In the genomic region with DNA sequence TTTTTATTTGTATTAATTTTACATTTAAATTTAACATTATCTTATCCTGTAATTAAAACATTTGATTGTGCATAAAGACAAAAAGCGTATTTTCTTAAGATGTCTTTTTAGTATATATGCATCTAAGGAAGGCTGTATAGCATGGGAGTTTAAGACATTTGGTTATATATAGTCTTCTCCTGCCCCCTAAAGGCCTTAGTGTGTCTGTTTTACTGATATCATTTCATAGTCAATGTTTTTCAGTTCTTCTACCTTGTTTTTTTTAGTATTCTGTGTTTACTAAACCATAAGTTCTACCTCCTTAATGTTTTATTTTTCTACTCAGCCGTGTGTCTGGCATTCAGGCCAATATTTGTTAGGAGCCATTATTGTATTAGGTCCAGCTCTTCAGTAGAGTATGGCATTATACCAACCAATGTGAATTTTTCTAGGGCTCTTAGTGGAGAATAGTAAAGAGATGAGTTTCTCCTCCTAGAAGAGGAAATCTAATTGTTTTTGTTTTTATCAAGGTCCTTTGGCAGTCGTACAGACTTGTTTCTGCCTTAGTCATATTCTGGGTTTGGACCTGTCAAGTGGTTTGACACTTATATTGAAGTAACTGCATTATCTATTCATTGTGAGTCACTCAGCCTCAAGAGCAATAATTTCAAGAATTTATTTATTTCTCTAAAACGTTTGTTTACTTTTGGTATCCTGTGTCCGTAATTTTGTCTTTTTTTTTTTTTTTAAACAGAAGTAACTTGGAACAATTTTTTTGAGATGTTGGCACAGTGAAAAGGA, we compare ENCODE assay signal across 8 cellular contexts.
DNase-seq lines count a peak whose midpoint lies in the region; ATAC-seq and TF ChIP-seq lines count a peak whose summit lies in the region.

No MANE protein-coding gene starts in this region.

- no peak for TF ChIP-seq POLR2A in spleen (IDR thresholded peaks at IDR 0.05)

- no peak overlapping the region for H3K9ac ChIP-seq in SK-N-SH

- peaks cover 39% of the 10 kb centered on the region for H3F3A ChIP-seq in SK-N-SH (replicated peaks; ENCODE audit: insufficient read depth)

- H3K27ac ChIP-seq in SK-N-SH (ENCODE audit: low read depth in 2 of 2, low read length in 1 of 2) (peak overlapping the region; percentile 43 to 72), spleen (no peak overlapping the region)

- ATAC-seq in GM19395 (IDR thresholded peaks at IDR 0.05; ENCODE audit: unreplicated experiment), result peak; percentile 73

- peak; percentile 38 to 78; a peak in 2 of 4 replicates for TF ChIP-seq EP300 in SK-N-SH (IDR thresholded peaks at IDR 0.05; ENCODE audit: borderline replicate concordance in 1 of 2, low read depth in 1 of 2, low read length in 1 of 2)

- H3K27ac Mint-ChIP-seq in Caco-2 (ENCODE audit: unreplicated experiment), result no peak overlapping the region
- H3K27ac Mint-ChIP-seq in activated naive CD4-positive, alpha-beta T cell treated with anti-CD3 and anti-CD28 coated beads, Interleukin-2, amount 10 ng/mL, durations not matched to agents 7 days and 5 days, result no peak overlapping the region

- no peak overlapping the region for H3K4me3 ChIP-seq in Caco-2 (ENCODE audit: low read depth, low read length)
- H3K4me3 ChIP-seq in SK-N-SH (ENCODE audit: low read depth in 2 of 2, low read length in 1 of 2), result no peak overlapping the region; a peak in 1 of 4 replicates
- no peak overlapping the region for H3K4me3 ChIP-seq in spleen

- intact Hi-C loops in Caco-2 (cut with micrococcal nuclease; ENCODE audit: unreplicated experiment) (loop anchor here (1.0 to 2.0 kb wide), 3 partner anchors 46 to 168 kb away; partner anchors contain the start of genes KIAA0825 and SLF1), spleen (cut with DNase I; ENCODE audit: low total_unique reads) (loop anchor here (10.0 kb wide), 1 partner anchor 168 kb away; no protein-coding TSS in a partner anchor)

- no peaks in the 10 kb centered on the region for H3K27me3 Mint-ChIP-seq in Caco-2 (ENCODE audit: insufficient read depth, unreplicated experiment)
- no peaks in the 10 kb centered on the region for H3K27me3 Mint-ChIP-seq in activated naive CD4-positive, alpha-beta T cell treated with anti-CD3 and anti-CD28 coated beads, Interleukin-2, amount 10 ng/mL, durations not matched to agents 7 days and 5 days

- H3K9me3 ChIP-seq in Caco-2 (no peaks in the 10 kb centered on the region), SK-N-SH (no peaks in the 10 kb centered on the region), spleen (no peaks in the 10 kb centered on the region)

- POLR2A ChIA-PET in Caco-2 (lab: Charles Lee), result no interaction called here
- POLR2A ChIA-PET in SK-N-SH (lab: Yijun Ruan, JAX), result no interaction called here

- TF ChIP-seq CTCF in Caco-2 (IDR thresholded peaks at IDR 0.05; ENCODE audit: insufficient read depth in 1 of 2, low read depth in 1 of 2, low read length in 1 of 2, severe bottlenecking in 1 of 2, unreplicated experiment in 1 of 2), result peak; percentile 38 to 49
- TF ChIP-seq CTCF in SK-N-SH (IDR thresholded peaks at IDR 0.05), result peak; percentile 72
- peak in 8 of 11 experiments; percentile 27 to 58 (median 44) for TF ChIP-seq CTCF in spleen (IDR thresholded peaks at IDR 0.05 in 8 of 11, conservative IDR thresholded peaks at IDR 0.05 in 3 of 11)

- 20% methylated on average over 5 of the region's 5 CpGs for whole genome bisulfite sequencing in SK-N-SH (ENCODE audit: low lambda C conversion rate)
- 54 to 75% (median 66%) methylated on average over 5 of the region's 5 CpGs for WGBS in spleen, 5 donors

- in situ Hi-C loops in KBM-7 (cut with MboI; ENCODE audit: low pct_unique_long_range_greater_than_20kb, low sequenced_read_pairs), result no loop called here

- H3K9me2 ChIP-seq in SK-N-SH, result no peaks in the 10 kb centered on the region

- no TSS peak for BruUV-seq in Caco-2 (replicated peaks; lab: Mats Ljungman, UMichigan)

- peak overlapping the region; percentile 59; the same call in 1 of the 2 replicates for H3K4me2 ChIP-seq in SK-N-SH

- no peaks in the 10 kb centered on the region for H3K79me2 ChIP-seq in SK-N-SH (ENCODE audit: insufficient read depth)

- no peaks in the 10 kb centered on the region for H3K4me1 Mint-ChIP-seq in Caco-2 (ENCODE audit: low read depth, unreplicated experiment)
- no peaks in the 10 kb centered on the region for H3K4me1 Mint-ChIP-seq in activated naive CD4-positive, alpha-beta T cell treated with anti-CD3 and anti-CD28 coated beads, Interleukin-2, amount 10 ng/mL, durations not matched to agents 7 days and 5 days

- H3K36me3 Mint-ChIP-seq in Caco-2 (ENCODE audit: insufficient read depth, unreplicated experiment), result peaks cover 5% of the 10 kb centered on the region
- peaks cover 14% of the 10 kb centered on the region for H3K36me3 Mint-ChIP-seq in activated naive CD4-positive, alpha-beta T cell treated with anti-CD3 and anti-CD28 coated beads, Interleukin-2, amount 10 ng/mL, durations not matched to agents 7 days and 5 days

- H3K4me1 ChIP-seq in Caco-2, result no peaks in the 10 kb centered on the region
- peaks cover 11 to 18% of the 10 kb centered on the region in 2 experiments for H3K4me1 ChIP-seq in SK-N-SH (ENCODE audit: control insufficient read depth in 1 of 2, insufficient read depth in 2 of 2, low read depth in 1 of 2, low read length in 1 of 2)
- H3K4me1 ChIP-seq in spleen, result peaks cover 0 to 17% (median 5%) of the 10 kb centered on the region in 6 donors

- no peaks in the 10 kb centered on the region for H3K27me3 ChIP-seq in Caco-2 (replicated peaks; ENCODE audit: control insufficient read depth, insufficient read depth, low read length)
- H3K27me3 ChIP-seq in SK-N-SH (ENCODE audit: insufficient read depth), result no peaks in the 10 kb centered on the region
- H3K27me3 ChIP-seq in spleen (replicated peaks in 1 of 7), result no peaks in the 10 kb centered on the region

- no peak overlapping the region for H3K4me3 Mint-ChIP-seq in Caco-2 (ENCODE audit: unreplicated experiment)
- no peak overlapping the region for H3K4me3 Mint-ChIP-seq in activated naive CD4-positive, alpha-beta T cell treated with anti-CD3 and anti-CD28 coated beads, Interleukin-2, amount 10 ng/mL, durations not matched to agents 7 days and 5 days

- H3K36me3 ChIP-seq in Caco-2 (ENCODE audit: control insufficient read depth, insufficient read depth, low read length), result no peaks in the 10 kb centered on the region; the same call in none of the 2 replicates
- peaks cover 19 to 31% of the 10 kb centered on the region in 2 experiments for H3K36me3 ChIP-seq in SK-N-SH (replicated peaks in 1 of 2; ENCODE audit: control insufficient read depth in 1 of 2, insufficient read depth in 2 of 2, low read length in 1 of 2)
- H3K36me3 ChIP-seq in spleen, result peaks cover 0 to 70% (median 13%) of the 10 kb centered on the region in 6 donors

- no peaks in the 10 kb centered on the region for H4K20me1 ChIP-seq in SK-N-SH (ENCODE audit: insufficient read depth)

- H2AFZ ChIP-seq in SK-N-SH (ENCODE audit: low read depth), result no peak overlapping the region

- CTCF ChIA-PET in Caco-2 (lab: Charles Lee) (interaction anchor here (1.4 kb wide), 1 partner anchor 168 kb away, joined by 7 read pairs; no protein-coding TSS in a partner anchor), SK-N-SH (lab: Yijun Ruan, JAX) (interaction anchor here (0.8 to 3.2 kb wide), 23 partner anchors 10 to 1124 kb away, joined by 3 to 15 read pairs (median 4); partner anchors contain the start of genes KIAA0825 and SLF1)
- CTCF ChIA-PET in activated naive CD4-positive, alpha-beta T cell treated with anti-CD3 and anti-CD28 coated beads, Interleukin-2, amount 10 ng/mL, durations not matched to agents 7 days and 5 days (lab: Charles Lee), result interaction anchor here (0.7 to 1.5 kb wide), 6 partner anchors 78 to 779 kb away, joined by 3 to 8 read pairs (median 3); no protein-coding TSS in a partner anchor

- peak in 1 of 2 experiments; percentile 19 for DNase-seq in Caco-2
- peak; percentile 50 for DNase-seq in KBM-7
- peak; percentile 16 for DNase-seq in SK-N-SH
- DNase-seq in glomerular visceral epithelial cell (ENCODE audit: extremely low spot score), result peak; percentile 26
- DNase-seq in spleen, result no peak
- no peak for DNase-seq in activated naive CD4-positive, alpha-beta T cell treated with anti-CD3 and anti-CD28 coated beads, Interleukin-2, amount 10 ng/mL, durations not matched to agents 7 days and 5 days
- no peak for DNase-seq in activated CD4-positive, alpha-beta T cell treated with anti-CD3 and anti-CD28 coated beads, Interleukin-2, amount 50 U/mL, for 1 hour

- TF ChIP-seq RAD21 in SK-N-SH (IDR thresholded peaks at IDR 0.05; ENCODE audit: low read length), result peak; percentile 74

- H3K9me3 Mint-ChIP-seq in Caco-2 (ENCODE audit: unreplicated experiment), result no peaks in the 10 kb centered on the region
- no peaks in the 10 kb centered on the region for H3K9me3 Mint-ChIP-seq in activated naive CD4-positive, alpha-beta T cell treated with anti-CD3 and anti-CD28 coated beads, Interleukin-2, amount 10 ng/mL, durations not matched to agents 7 days and 5 days

TF ChIP-seq in SK-N-SH, 30 proteins besides CTCF, POLR2A, EP300 and RAD21 (continues in another document):
- TF ChIP-seq SMC3 (IDR thresholded peaks at IDR 0.05; ENCODE audit: low read depth, low read length) (peak; percentile 31; the same call in 1 of the 2 replicates), RCOR1 (IDR thresholded peaks at IDR 0.05; ENCODE audit: low read length) (no peak), FOXM1 (IDR thresholded peaks at IDR 0.05; ENCODE audit: low read depth) (no peak), TCF12 (IDR thresholded peaks at IDR 0.05) (peak; percentile 83), POLR2AphosphoS5 (IDR thresholded peaks at IDR 0.05; ENCODE audit: low read depth, low read length) (peak; percentile 63; the same call in 1 of the 2 replicates), RFX5 (IDR thresholded peaks at IDR 0.05; ENCODE audit: low read length) (no peak), TEAD4 (IDR thresholded peaks at IDR 0.05; ENCODE audit: borderline replicate concordance, insufficient read depth) (peak; percentile 68; the same call in 1 of the 2 replicates), USF1 (IDR thresholded peaks at IDR 0.05; ENCODE audit: borderline replicate concordance, low read depth) (no peak), MEF2A (IDR thresholded peaks at IDR 0.05; ENCODE audit: borderline replicate concordance, low read depth) (peak; percentile 66), CHD2 (IDR thresholded peaks at IDR 0.05; ENCODE audit: low read length, partially characterized antibody) (no peak), YY1 (IDR thresholded peaks at IDR 0.05; ENCODE audit: low read depth) (peak; percentile 33; the same call in 1 of the 2 replicates), GABPA (IDR thresholded peaks at IDR 0.05; ENCODE audit: low read depth) (no peak), TAF1 (IDR thresholded peaks at IDR 0.05; ENCODE audit: borderline replicate concordance, low read depth, low read length) (no peak), FOSL2 (IDR thresholded peaks at IDR 0.05; ENCODE audit: borderline replicate concordance, low read depth) (peak; percentile 91)

Comparison
In these comparisons a context has a peak if more than half of its experiments do, and no peak if none do; other contexts are left out.
1. DNase-seq: peak in KBM-7 (single experiment), SK-N-SH (single experiment) and glomerular visceral epithelial cell (single experiment); none in spleen (single experiment), activated naive CD4-positive, alpha-beta T cell treated with anti-CD3 and anti-CD28 coated beads, Interleukin-2, amount 10 ng/mL, durations not matched to agents 7 days and 5 days (single experiment) and activated CD4-positive, alpha-beta T cell treated with anti-CD3 and anti-CD28 coated beads, Interleukin-2, amount 50 U/mL, for 1 hour (single experiment).
2. H3K27ac ChIP-seq: peak in SK-N-SH (2 of 2); none in spleen (0 of 8).
3. Peak in every context shown above with its lines, with median percentiles within 50 percentile points of each other: CTCF ChIP-seq.